In genomic region chr17:5361426-5361825, GRCh38 we compare ENCODE assay signal across 1 cellular context.
TF ChIP-seq lines count a peak whose summit lies in the region.

No MANE protein-coding gene starts in this region.

TF ChIP-seq in HepG2, 621 proteins besides CTCF, POLR2A, EP300 and RAD21:
- TF ChIP-seq, protein P1, sequence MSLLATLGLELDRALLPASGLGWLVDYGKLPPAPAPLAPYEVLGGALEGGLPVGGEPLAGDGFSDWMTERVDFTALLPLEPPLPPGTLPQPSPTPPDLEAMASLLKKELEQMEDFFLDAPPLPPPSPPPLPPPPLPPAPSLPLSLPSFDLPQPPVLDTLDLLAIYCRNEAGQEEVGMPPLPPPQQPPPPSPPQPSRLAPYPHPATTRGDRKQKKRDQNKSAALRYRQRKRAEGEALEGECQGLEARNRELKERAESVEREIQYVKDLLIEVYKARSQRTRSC (CRISPR knock-in tag; IDR thresholded peaks at IDR 0.05; ENCODE audit: low read depth): no peak
- no peak for TF ChIP-seq KAT8 (CRISPR knock-in tag; IDR thresholded peaks at IDR 0.05)
- no peak for TF ChIP-seq ZFP36 (IDR thresholded peaks at IDR 0.05; ENCODE audit: borderline replicate concordance, low read depth, low read length, partially characterized antibody)
- no peak for TF ChIP-seq SYNCRIP (IDR thresholded peaks at IDR 0.05; ENCODE audit: insufficient read depth, low read depth, low read length)
- TF ChIP-seq ZNF432 (CRISPR knock-in tag; IDR thresholded peaks at IDR 0.05; ENCODE audit: borderline replicate concordance): no peak
- no peak for TF ChIP-seq CHD4 (IDR thresholded peaks at IDR 0.05; ENCODE audit: borderline replicate concordance, low read length)
- no peak for TF ChIP-seq ZNF7 (CRISPR knock-in tag; IDR thresholded peaks at IDR 0.05)
- TF ChIP-seq ZNF740 (CRISPR knock-in tag; IDR thresholded peaks at IDR 0.05): no peak
- TF ChIP-seq TBL1XR1 (IDR thresholded peaks at IDR 0.05; ENCODE audit: borderline replicate concordance, low read length, partially characterized antibody): no peak
- TF ChIP-seq ZNF292 (CRISPR knock-in tag; IDR thresholded peaks at IDR 0.05; ENCODE audit: borderline replicate concordance, low read depth): no peak
- TF ChIP-seq SAFB2 (CRISPR knock-in tag; IDR thresholded peaks at IDR 0.05; ENCODE audit: borderline replicate concordance, low read depth): no peak
